In the genomic region with DNA sequence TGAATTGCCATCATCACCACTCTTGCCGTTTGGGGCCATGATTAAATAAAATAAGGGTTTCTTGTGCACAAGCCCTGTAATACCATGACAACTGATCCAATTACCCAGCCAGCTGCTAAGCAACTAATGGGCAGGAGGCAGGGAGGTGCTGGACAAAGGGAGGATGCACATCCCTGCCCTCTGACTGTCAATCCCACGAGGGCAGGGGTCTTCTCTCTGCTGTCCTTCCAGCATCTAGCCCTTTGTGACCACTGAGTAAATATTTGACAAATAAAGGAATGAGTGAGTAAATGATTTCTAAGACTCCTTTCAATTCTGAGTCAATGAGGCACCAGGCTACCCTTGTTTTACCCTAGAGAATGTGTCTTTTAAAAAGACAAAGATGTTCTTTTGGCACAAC, we compare ENCODE assay signal across 19 cellular contexts.
DNase-seq lines count a peak whose midpoint lies in the region; ATAC-seq, FAIRE-seq and TF ChIP-seq lines count a peak whose summit lies in the region.
"Had no signal": no experiment of that assay in that cellular context is flagged by ENCODE, and none has a peak within 500 bp of the region (broad histone marks: within the 10 kb centered on the region; RNA-seq: fewer than 3 reads in every experiment).

No MANE protein-coding gene starts in this region.

- intact Hi-C loops in PC-3 (cut with micrococcal nuclease) (no loop called here), kidney (cut with DNase I) (no loop called here)

- peaks cover 7% of the 10 kb centered on the region for H3K4me1 ChIP-seq in smooth muscle cell (ENCODE audit: low read depth)
- peaks cover 18% of the 10 kb centered on the region for H3K4me1 ChIP-seq in PC-3 (ENCODE audit: insufficient read depth, low read length)
- peaks cover 0 to 2% of the 10 kb centered on the region in 2 donors for H3K4me1 ChIP-seq in kidney (ENCODE audit: control insufficient read depth in 1 of 2, insufficient read depth in 1 of 2, low read depth in 1 of 2, low read length in 2 of 2)
- H3K4me1 ChIP-seq: left ventricle myocardium inferior, tibial artery had no signal

- peaks cover 5% of the 10 kb centered on the region for H3K27me3 Mint-ChIP-seq in activated naive CD4-positive, alpha-beta T cell treated with anti-CD3 and anti-CD28 coated beads, Interleukin-2, amount 50 U/mL, for 24 hours
- peaks cover 41% of the 10 kb centered on the region for H3K27me3 Mint-ChIP-seq in activated naive CD4-positive, alpha-beta T cell treated with anti-CD3 and anti-CD28 coated beads, Interleukin-2, amount 10 ng/mL, durations not matched to agents 7 days and 5 days
- H3K27me3 Mint-ChIP-seq in activated naive CD8-positive, alpha-beta T cell treated with anti-CD3 and anti-CD28 coated beads for 36 hours: peaks cover 55% of the 10 kb centered on the region

- H2AFZ ChIP-seq in smooth muscle cell (ENCODE audit: low read depth) (no peak overlapping the region), PC-3 (ENCODE audit: low read length) (no peak overlapping the region)

- no TSS peak for BruUV-seq in PC-3 (replicated peaks; lab: Mats Ljungman, UMichigan)

- CTCF ChIA-PET in activated naive CD4-positive, alpha-beta T cell treated with anti-CD3 and anti-CD28 coated beads, Interleukin-2, amount 10 ng/mL, durations not matched to agents 7 days and 5 days (lab: Charles Lee): interaction anchor here (1.7 kb wide), 1 partner anchor 25 kb away, joined by 3 read pairs; no protein-coding TSS in a partner anchor
- CTCF ChIA-PET in PC-3 (lab: Charles Lee): no interaction called here

- H3K9me3 Mint-ChIP-seq in activated naive CD4-positive, alpha-beta T cell treated with anti-CD3 and anti-CD28 coated beads, Interleukin-2, amount 50 U/mL, for 24 hours: no peaks in the 10 kb centered on the region
- peaks cover 5% of the 10 kb centered on the region for H3K9me3 Mint-ChIP-seq in activated naive CD4-positive, alpha-beta T cell treated with anti-CD3 and anti-CD28 coated beads, Interleukin-2, amount 10 ng/mL, durations not matched to agents 7 days and 5 days
- H3K9me3 Mint-ChIP-seq in activated naive CD8-positive, alpha-beta T cell treated with anti-CD3 and anti-CD28 coated beads for 36 hours: peaks cover 5% of the 10 kb centered on the region
- H3K9me3 Mint-ChIP-seq: effector memory CD8-positive, alpha-beta T cell had no signal

- H3K9ac ChIP-seq in smooth muscle cell (ENCODE audit: low read depth): no peak overlapping the region
- no peak overlapping the region for H3K9ac ChIP-seq in PC-3 (ENCODE audit: low read length)
- H3K9ac ChIP-seq in kidney (ENCODE audit: low read length in 2 of 2): no peak overlapping the region

- H4K20me1 ChIP-seq in smooth muscle cell (ENCODE audit: low read depth): no peaks in the 10 kb centered on the region
- no peaks in the 10 kb centered on the region for H4K20me1 ChIP-seq in PC-3 (ENCODE audit: low read length)

- no peaks in the 10 kb centered on the region for H3K9me2 ChIP-seq in PC-3 (replicated peaks; ENCODE audit: low read length)

- H3K4me2 ChIP-seq in smooth muscle cell (no peak overlapping the region), PC-3 (ENCODE audit: low read length) (no peak overlapping the region)

- no peak for ATAC-seq in PC-3
- ATAC-seq: effector memory CD8-positive, alpha-beta T cell; mucosa of descending colon had no signal

- no peak overlapping the region for H3K4me3 ChIP-seq in smooth muscle cell
- no peak overlapping the region for H3K4me3 ChIP-seq in PC-3 (ENCODE audit: low read length)
- no peak overlapping the region for H3K4me3 ChIP-seq in kidney (ENCODE audit: low read length in 2 of 2)
- H3K4me3 ChIP-seq: left ventricle myocardium inferior, MG63, mucosa of descending colon, tibial artery had no signal

- no peaks in the 10 kb centered on the region for H3K9me3 ChIP-seq in smooth muscle cell (replicated peaks; ENCODE audit: low read depth)
- no peaks in the 10 kb centered on the region for H3K9me3 ChIP-seq in PC-3 (ENCODE audit: low read length)
- no peaks in the 10 kb centered on the region for H3K9me3 ChIP-seq in kidney (ENCODE audit: control insufficient read depth in 1 of 2, low read length in 2 of 2)
- H3K9me3 ChIP-seq: left ventricle myocardium inferior, mucosa of descending colon, tibial artery had no signal

- H3K36me3 ChIP-seq in smooth muscle cell (ENCODE audit: low read depth) (no peaks in the 10 kb centered on the region), PC-3 (ENCODE audit: low read depth, low read length) (no peaks in the 10 kb centered on the region), kidney (ENCODE audit: control insufficient read depth in 1 of 2, insufficient read depth in 2 of 2, low read length in 2 of 2) (no peaks in the 10 kb centered on the region)
- H3K36me3 ChIP-seq: left ventricle myocardium inferior, MG63, tibial artery had no signal

- DNase-seq in activated naive CD4-positive, alpha-beta T cell treated with anti-CD3 and anti-CD28 coated beads, Interleukin-2, amount 10 ng/mL, durations not matched to agents 7 days and 5 days: no peak
- DNase-seq in NCI-H748 treated with DMSO at 0.1 percent for 48 hours (lab: John Stamatoyannopoulos, UW): peak; percentile 36
- no peak for DNase-seq in activated naive CD8-positive, alpha-beta T cell treated with anti-CD3 and anti-CD28 coated beads for 36 hours
- DNase-seq in smooth muscle cell (lab: John Stamatoyannopoulos, UW; ENCODE audit: unreplicated experiment): no peak
- no peak for DNase-seq in PC-3
- DNase-seq in GM19238 (ENCODE audit: insufficient read length, low spot score): no peak
- DNase-seq in kidney: no peak
- DNase-seq: activated gamma-delta T cell treated with Interleukin-2 at 50 U/mL for 16 hours; effector memory CD8-positive, alpha-beta T cell; left ventricle myocardium inferior; mucosa of descending colon; NCI-H1694 treated with DMSO at 0.1 percent for 48 hours; NCI-H226; NK-92 treated with Interleukin-12 subunit alpha and Interleukin-12 subunit beta, amount 100 ng/mL, for 24 hours; retina; tibial artery had no signal

- peak overlapping the region; percentile 41 for H3K27ac Mint-ChIP-seq in activated naive CD4-positive, alpha-beta T cell treated with anti-CD3 and anti-CD28 coated beads, Interleukin-2, amount 50 U/mL, for 24 hours
- H3K27ac Mint-ChIP-seq in activated naive CD4-positive, alpha-beta T cell treated with anti-CD3 and anti-CD28 coated beads, Interleukin-2, amount 10 ng/mL, durations not matched to agents 7 days and 5 days: no peak overlapping the region
- H3K27ac Mint-ChIP-seq in activated naive CD8-positive, alpha-beta T cell treated with anti-CD3 and anti-CD28 coated beads for 36 hours: peak overlapping the region; percentile 96

- no peaks in the 10 kb centered on the region for H3K36me3 Mint-ChIP-seq in activated naive CD4-positive, alpha-beta T cell treated with anti-CD3 and anti-CD28 coated beads, Interleukin-2, amount 50 U/mL, for 24 hours
- peaks cover 7% of the 10 kb centered on the region for H3K36me3 Mint-ChIP-seq in activated naive CD4-positive, alpha-beta T cell treated with anti-CD3 and anti-CD28 coated beads, Interleukin-2, amount 10 ng/mL, durations not matched to agents 7 days and 5 days
- H3K36me3 Mint-ChIP-seq in activated naive CD8-positive, alpha-beta T cell treated with anti-CD3 and anti-CD28 coated beads for 36 hours: peaks cover 2% of the 10 kb centered on the region

- no peak for FAIRE-seq in kidney (lab: Jason Lieb, UNC)

- peaks cover 19% of the 10 kb centered on the region for H3K4me1 Mint-ChIP-seq in activated naive CD4-positive, alpha-beta T cell treated with anti-CD3 and anti-CD28 coated beads, Interleukin-2, amount 50 U/mL, for 24 hours
- peaks cover 27% of the 10 kb centered on the region for H3K4me1 Mint-ChIP-seq in activated naive CD4-positive, alpha-beta T cell treated with anti-CD3 and anti-CD28 coated beads, Interleukin-2, amount 10 ng/mL, durations not matched to agents 7 days and 5 days
- H3K4me1 Mint-ChIP-seq in activated naive CD8-positive, alpha-beta T cell treated with anti-CD3 and anti-CD28 coated beads for 36 hours: peaks cover 27% of the 10 kb centered on the region

- no peaks in the 10 kb centered on the region for H3K79me2 ChIP-seq in smooth muscle cell (ENCODE audit: low read depth)
- H3K79me2 ChIP-seq in PC-3 (ENCODE audit: low read length): no peaks in the 10 kb centered on the region

- H3K27ac ChIP-seq in smooth muscle cell (ENCODE audit: low read depth) (peak overlapping the region; percentile 6), PC-3 (ENCODE audit: low read length) (no peak overlapping the region), kidney (ENCODE audit: low read depth in 2 of 2, low read length in 2 of 2) (no peak overlapping the region)
- H3K27ac ChIP-seq: left ventricle myocardium inferior, RWPE1, tibial artery had no signal

- whole genome bisulfite sequencing in smooth muscle cell (ENCODE audit: low lambda C conversion rate): 81% methylated on average over 2 of the region's 2 CpGs

- POLR2A ChIA-PET in PC-3 (lab: Charles Lee; ENCODE audit: unreplicated experiment): no interaction called here

- H3K27me3 ChIP-seq in smooth muscle cell (ENCODE audit: low read depth) (peaks cover 3% of the 10 kb centered on the region), PC-3 (ENCODE audit: low read length) (no peaks in the 10 kb centered on the region)
- H3K27me3 ChIP-seq: MG63 had no signal

- TF ChIP-seq CTCF in smooth muscle cell (IDR thresholded peaks at IDR 0.05; ENCODE audit: borderline replicate concordance, insufficient read depth, poor library complexity, severe bottlenecking): no peak
- TF ChIP-seq CTCF in PC-3 (conservative IDR thresholded peaks at IDR 0.05; ENCODE audit: low read depth, low read length): no peak
- no peak for TF ChIP-seq CTCF in kidney (IDR thresholded peaks at IDR 0.05; ENCODE audit: borderline replicate concordance, extremely low read depth, insufficient read depth)

- H3K4me3 Mint-ChIP-seq in activated naive CD4-positive, alpha-beta T cell treated with anti-CD3 and anti-CD28 coated beads, Interleukin-2, amount 50 U/mL, for 24 hours: no peak overlapping the region
- no peak overlapping the region for H3K4me3 Mint-ChIP-seq in activated naive CD4-positive, alpha-beta T cell treated with anti-CD3 and anti-CD28 coated beads, Interleukin-2, amount 10 ng/mL, durations not matched to agents 7 days and 5 days
- H3K4me3 Mint-ChIP-seq in activated naive CD8-positive, alpha-beta T cell treated with anti-CD3 and anti-CD28 coated beads for 36 hours: no peak overlapping the region
- H3K4me3 Mint-ChIP-seq: effector memory CD8-positive, alpha-beta T cell had no signal

- H3F3A ChIP-seq in smooth muscle cell (ENCODE audit: low read depth) (peaks cover 7% of the 10 kb centered on the region), PC-3 (ENCODE audit: low read length, unreplicated experiment) (no peaks in the 10 kb centered on the region)
